Comparison of ENCODE assay signal across 1 cellular context in the genomic region with DNA sequence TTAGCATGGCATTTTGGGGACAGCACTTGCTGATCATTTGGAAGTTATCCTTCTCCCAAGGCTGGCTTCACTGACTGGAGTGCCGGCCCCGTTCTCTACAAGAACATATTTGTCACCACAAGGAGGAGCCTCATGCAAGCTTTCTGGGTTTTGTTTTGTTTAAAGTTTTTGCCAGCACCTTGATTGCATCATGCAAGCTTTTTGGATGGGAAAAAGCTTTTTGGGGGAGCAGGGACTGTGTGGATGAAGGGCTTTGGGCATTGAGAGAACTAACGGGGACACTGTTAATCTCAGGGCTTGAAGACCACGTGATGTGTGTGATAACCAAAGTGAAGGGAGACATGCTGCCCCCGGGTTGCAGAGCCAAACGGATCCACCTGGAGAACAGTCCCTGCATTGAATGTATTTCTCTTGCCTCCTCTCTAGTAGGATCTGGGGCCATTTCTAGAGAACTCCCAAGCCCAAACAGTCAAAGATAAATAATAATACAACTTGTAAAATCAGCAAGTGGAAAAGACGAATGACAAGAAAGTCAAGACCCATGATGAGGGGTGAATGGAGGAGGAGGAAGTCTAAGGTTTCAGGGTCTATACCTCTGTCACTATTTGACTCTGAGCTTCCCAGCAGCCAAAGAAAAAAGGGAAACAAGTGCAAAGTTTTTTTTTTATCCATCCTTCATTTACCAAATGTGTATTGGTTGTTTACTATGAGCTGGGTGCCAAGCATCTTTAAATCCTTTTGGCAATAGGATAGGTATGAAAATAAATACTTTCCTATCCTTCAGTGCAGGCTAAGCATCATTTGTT.
TF ChIP-seq lines count a peak whose summit lies in the region.

No MANE protein-coding gene starts in this region.

TF ChIP-seq in K562, 482 proteins besides CTCF, POLR2A, EP300 and RAD21 (continued from another document and continues in another):
- TF ChIP-seq CTBP1 (IDR thresholded peaks at IDR 0.05; ENCODE audit: borderline replicate concordance) = peak; percentile 73; the same call in 1 of the 2 replicates
- no peak for TF ChIP-seq CHD1 (IDR thresholded peaks at IDR 0.05; ENCODE audit: low read length)
- TF ChIP-seq NCOA2 (IDR thresholded peaks at IDR 0.05; ENCODE audit: partially characterized antibody in 2 of 2) = no peak
- TF ChIP-seq PHF21A (IDR thresholded peaks at IDR 0.05; ENCODE audit: borderline replicate concordance, low read depth) = no peak
- TF ChIP-seq CHD2 (IDR thresholded peaks at IDR 0.05; ENCODE audit: low read depth, low read length) = no peak
- no peak for TF ChIP-seq POLR2G (IDR thresholded peaks at IDR 0.05; ENCODE audit: low read depth, low read length)
- TF ChIP-seq RAD51 (IDR thresholded peaks at IDR 0.05; ENCODE audit: borderline replicate concordance, low read depth) = peak; percentile 81
- TF ChIP-seq, protein P1, sequence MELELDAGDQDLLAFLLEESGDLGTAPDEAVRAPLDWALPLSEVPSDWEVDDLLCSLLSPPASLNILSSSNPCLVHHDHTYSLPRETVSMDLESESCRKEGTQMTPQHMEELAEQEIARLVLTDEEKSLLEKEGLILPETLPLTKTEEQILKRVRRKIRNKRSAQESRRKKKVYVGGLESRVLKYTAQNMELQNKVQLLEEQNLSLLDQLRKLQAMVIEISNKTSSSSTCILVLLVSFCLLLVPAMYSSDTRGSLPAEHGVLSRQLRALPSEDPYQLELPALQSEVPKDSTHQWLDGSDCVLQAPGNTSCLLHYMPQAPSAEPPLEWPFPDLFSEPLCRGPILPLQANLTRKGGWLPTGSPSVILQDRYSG (tag; conservative IDR thresholded peaks at IDR 0.05; ENCODE audit: low read depth) = no peak
- TF ChIP-seq ZNF239 (CRISPR knock-in tag; IDR thresholded peaks at IDR 0.05) = no peak
- TF ChIP-seq, protein P2, sequence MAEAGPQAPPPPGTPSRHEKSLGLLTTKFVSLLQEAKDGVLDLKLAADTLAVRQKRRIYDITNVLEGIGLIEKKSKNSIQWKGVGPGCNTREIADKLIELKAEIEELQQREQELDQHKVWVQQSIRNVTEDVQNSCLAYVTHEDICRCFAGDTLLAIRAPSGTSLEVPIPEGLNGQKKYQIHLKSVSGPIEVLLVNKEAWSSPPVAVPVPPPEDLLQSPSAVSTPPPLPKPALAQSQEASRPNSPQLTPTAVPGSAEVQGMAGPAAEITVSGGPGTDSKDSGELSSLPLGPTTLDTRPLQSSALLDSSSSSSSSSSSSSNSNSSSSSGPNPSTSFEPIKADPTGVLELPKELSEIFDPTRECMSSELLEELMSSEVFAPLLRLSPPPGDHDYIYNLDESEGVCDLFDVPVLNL (CRISPR knock-in tag; IDR thresholded peaks at IDR 0.05; ENCODE audit: low read depth) = no peak
- TF ChIP-seq ZNF408 (CRISPR knock-in tag; IDR thresholded peaks at IDR 0.05; ENCODE audit: low read depth) = no peak
- no peak for TF ChIP-seq SMAD4 (CRISPR knock-in tag; conservative IDR thresholded peaks at IDR 0.05)
- no peak for TF ChIP-seq C11orf30 (IDR thresholded peaks at IDR 0.05; ENCODE audit: low read depth)
- no peak for TF ChIP-seq BRD4 (IDR thresholded peaks at IDR 0.05)
- TF ChIP-seq ELF2 (CRISPR knock-in tag; IDR thresholded peaks at IDR 0.05) = no peak
- TF ChIP-seq, protein P3, sequence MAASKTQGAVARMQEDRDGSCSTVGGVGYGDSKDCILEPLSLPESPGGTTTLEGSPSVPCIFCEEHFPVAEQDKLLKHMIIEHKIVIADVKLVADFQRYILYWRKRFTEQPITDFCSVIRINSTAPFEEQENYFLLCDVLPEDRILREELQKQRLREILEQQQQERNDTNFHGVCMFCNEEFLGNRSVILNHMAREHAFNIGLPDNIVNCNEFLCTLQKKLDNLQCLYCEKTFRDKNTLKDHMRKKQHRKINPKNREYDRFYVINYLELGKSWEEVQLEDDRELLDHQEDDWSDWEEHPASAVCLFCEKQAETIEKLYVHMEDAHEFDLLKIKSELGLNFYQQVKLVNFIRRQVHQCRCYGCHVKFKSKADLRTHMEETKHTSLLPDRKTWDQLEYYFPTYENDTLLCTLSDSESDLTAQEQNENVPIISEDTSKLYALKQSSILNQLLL (CRISPR knock-in tag; IDR thresholded peaks at IDR 0.05; ENCODE audit: borderline replicate concordance) = no peak
- TF ChIP-seq, protein P4, sequence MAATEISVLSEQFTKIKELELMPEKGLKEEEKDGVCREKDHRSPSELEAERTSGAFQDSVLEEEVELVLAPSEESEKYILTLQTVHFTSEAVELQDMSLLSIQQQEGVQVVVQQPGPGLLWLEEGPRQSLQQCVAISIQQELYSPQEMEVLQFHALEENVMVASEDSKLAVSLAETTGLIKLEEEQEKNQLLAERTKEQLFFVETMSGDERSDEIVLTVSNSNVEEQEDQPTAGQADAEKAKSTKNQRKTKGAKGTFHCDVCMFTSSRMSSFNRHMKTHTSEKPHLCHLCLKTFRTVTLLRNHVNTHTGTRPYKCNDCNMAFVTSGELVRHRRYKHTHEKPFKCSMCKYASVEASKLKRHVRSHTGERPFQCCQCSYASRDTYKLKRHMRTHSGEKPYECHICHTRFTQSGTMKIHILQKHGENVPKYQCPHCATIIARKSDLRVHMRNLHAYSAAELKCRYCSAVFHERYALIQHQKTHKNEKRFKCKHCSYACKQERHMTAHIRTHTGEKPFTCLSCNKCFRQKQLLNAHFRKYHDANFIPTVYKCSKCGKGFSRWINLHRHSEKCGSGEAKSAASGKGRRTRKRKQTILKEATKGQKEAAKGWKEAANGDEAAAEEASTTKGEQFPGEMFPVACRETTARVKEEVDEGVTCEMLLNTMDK (IDR thresholded peaks at IDR 0.05; ENCODE audit: borderline replicate concordance, insufficient read depth, low read depth, low read length, poor library complexity, severe bottlenecking) = peak; percentile 44
- TF ChIP-seq BDP1 (IDR thresholded peaks at IDR 0.05; ENCODE audit: insufficient read depth, insufficient read length) = no peak
- TF ChIP-seq SAP30 (IDR thresholded peaks at IDR 0.05; ENCODE audit: borderline replicate concordance, insufficient read depth, low read depth, low read length, poor library complexity, severe bottlenecking) = no peak
- TF ChIP-seq NR2F6 (CRISPR knock-in tag; IDR thresholded peaks at IDR 0.05) = no peak
- TF ChIP-seq MAZ (CRISPR knock-in tag; conservative IDR thresholded peaks at IDR 0.05 in 1 of 2, IDR thresholded peaks at IDR 0.05 in 1 of 2) = 0 out of 4 replicates have a peak, but pooled peaks of 1 of the 2 experiments have one; percentile 44
- TF ChIP-seq, protein P5, sequence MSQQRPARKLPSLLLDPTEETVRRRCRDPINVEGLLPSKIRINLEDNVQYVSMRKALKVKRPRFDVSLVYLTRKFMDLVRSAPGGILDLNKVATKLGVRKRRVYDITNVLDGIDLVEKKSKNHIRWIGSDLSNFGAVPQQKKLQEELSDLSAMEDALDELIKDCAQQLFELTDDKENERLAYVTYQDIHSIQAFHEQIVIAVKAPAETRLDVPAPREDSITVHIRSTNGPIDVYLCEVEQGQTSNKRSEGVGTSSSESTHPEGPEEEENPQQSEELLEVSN (IDR thresholded peaks at IDR 0.05; ENCODE audit: borderline replicate concordance in 1 of 2, extremely low read depth in 1 of 2, insufficient read depth in 1 of 2, insufficient read length in 1 of 2, low read depth in 1 of 2, low read length in 1 of 2, poor library complexity in 1 of 2, severe bottlenecking in 1 of 2) = no peak
- no peak for TF ChIP-seq MEF2D (tag; conservative IDR thresholded peaks at IDR 0.05; ENCODE audit: low read depth)
- no peak for TF ChIP-seq NR1H2 (CRISPR knock-in tag; IDR thresholded peaks at IDR 0.05)
- TF ChIP-seq GABPB1 (CRISPR knock-in tag; IDR thresholded peaks at IDR 0.05) = no peak
- no peak for TF ChIP-seq ZNF316 (IDR thresholded peaks at IDR 0.05)
- no peak for TF ChIP-seq ESRRA (IDR thresholded peaks at IDR 0.05; ENCODE audit: borderline replicate concordance, low read depth)
- no peak for TF ChIP-seq CREBBP (IDR thresholded peaks at IDR 0.05; ENCODE audit: low read depth, low read length)
- peak; percentile 84 for TF ChIP-seq TOE1 (IDR thresholded peaks at IDR 0.05; ENCODE audit: borderline replicate concordance)
- TF ChIP-seq TOE1 (CRISPR knock-in tag; IDR thresholded peaks at IDR 0.05; ENCODE audit: borderline replicate concordance, low read depth) = no peak
- no peak for TF ChIP-seq PHB2 (IDR thresholded peaks at IDR 0.05; ENCODE audit: low read depth)
- no peak for TF ChIP-seq ZBTB7A (IDR thresholded peaks at IDR 0.05; ENCODE audit: borderline replicate concordance, control insufficient read depth, low read depth, low read length)
- TF ChIP-seq, protein P6, sequence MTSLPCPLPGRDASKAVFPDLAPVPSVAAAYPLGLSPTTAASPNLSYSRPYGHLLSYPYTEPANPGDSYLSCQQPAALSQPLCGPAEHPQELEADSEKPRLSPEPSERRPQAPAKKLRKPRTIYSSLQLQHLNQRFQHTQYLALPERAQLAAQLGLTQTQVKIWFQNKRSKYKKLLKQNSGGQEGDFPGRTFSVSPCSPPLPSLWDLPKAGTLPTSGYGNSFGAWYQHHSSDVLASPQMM (CRISPR knock-in tag; IDR thresholded peaks at IDR 0.05) = no peak
- no peak for TF ChIP-seq FOXA1 (IDR thresholded peaks at IDR 0.05; ENCODE audit: borderline replicate concordance)
- peak; percentile 43; the same call in 1 of the 2 replicates for TF ChIP-seq MYC (IDR thresholded peaks at IDR 0.05; ENCODE audit: low read depth, low read length)
- TF ChIP-seq MYC (CRISPR knock-in tag; IDR thresholded peaks at IDR 0.05; ENCODE audit: borderline replicate concordance, low read depth) = no peak
- TF ChIP-seq, protein P7, sequence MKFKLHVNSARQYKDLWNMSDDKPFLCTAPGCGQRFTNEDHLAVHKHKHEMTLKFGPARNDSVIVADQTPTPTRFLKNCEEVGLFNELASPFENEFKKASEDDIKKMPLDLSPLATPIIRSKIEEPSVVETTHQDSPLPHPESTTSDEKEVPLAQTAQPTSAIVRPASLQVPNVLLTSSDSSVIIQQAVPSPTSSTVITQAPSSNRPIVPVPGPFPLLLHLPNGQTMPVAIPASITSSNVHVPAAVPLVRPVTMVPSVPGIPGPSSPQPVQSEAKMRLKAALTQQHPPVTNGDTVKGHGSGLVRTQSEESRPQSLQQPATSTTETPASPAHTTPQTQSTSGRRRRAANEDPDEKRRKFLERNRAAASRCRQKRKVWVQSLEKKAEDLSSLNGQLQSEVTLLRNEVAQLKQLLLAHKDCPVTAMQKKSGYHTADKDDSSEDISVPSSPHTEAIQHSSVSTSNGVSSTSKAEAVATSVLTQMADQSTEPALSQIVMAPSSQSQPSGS (CRISPR knock-in tag; IDR thresholded peaks at IDR 0.05) = no peak
- TF ChIP-seq, protein P8, sequence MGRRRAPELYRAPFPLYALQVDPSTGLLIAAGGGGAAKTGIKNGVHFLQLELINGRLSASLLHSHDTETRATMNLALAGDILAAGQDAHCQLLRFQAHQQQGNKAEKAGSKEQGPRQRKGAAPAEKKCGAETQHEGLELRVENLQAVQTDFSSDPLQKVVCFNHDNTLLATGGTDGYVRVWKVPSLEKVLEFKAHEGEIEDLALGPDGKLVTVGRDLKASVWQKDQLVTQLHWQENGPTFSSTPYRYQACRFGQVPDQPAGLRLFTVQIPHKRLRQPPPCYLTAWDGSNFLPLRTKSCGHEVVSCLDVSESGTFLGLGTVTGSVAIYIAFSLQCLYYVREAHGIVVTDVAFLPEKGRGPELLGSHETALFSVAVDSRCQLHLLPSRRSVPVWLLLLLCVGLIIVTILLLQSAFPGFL (CRISPR knock-in tag; IDR thresholded peaks at IDR 0.05) = no peak
- no peak for TF ChIP-seq MECOM (CRISPR knock-in tag; IDR thresholded peaks at IDR 0.05)
- TF ChIP-seq TAL1 (IDR thresholded peaks at IDR 0.05) = no peak
- no peak for TF ChIP-seq SRSF9 (IDR thresholded peaks at IDR 0.05; ENCODE audit: borderline replicate concordance, low read depth, low read length)
- TF ChIP-seq, protein P9, sequence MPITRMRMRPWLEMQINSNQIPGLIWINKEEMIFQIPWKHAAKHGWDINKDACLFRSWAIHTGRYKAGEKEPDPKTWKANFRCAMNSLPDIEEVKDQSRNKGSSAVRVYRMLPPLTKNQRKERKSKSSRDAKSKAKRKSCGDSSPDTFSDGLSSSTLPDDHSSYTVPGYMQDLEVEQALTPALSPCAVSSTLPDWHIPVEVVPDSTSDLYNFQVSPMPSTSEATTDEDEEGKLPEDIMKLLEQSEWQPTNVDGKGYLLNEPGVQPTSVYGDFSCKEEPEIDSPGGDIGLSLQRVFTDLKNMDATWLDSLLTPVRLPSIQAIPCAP (CRISPR knock-in tag; IDR thresholded peaks at IDR 0.05; ENCODE audit: borderline replicate concordance) = no peak
- peak; percentile 33; the same call in 1 of the 2 replicates for TF ChIP-seq ARID1B (IDR thresholded peaks at IDR 0.05)
- no peak for TF ChIP-seq ZNF253 (CRISPR knock-in tag; conservative IDR thresholded peaks at IDR 0.05)
- TF ChIP-seq FOSL1 (tag; conservative IDR thresholded peaks at IDR 0.05) = no peak
- TF ChIP-seq SMARCA4 (IDR thresholded peaks at IDR 0.05) = peak; percentile 67; the same call in 1 of the 2 replicates
- peak; percentile 10; the same call in 1 of the 2 replicates for TF ChIP-seq BCOR (IDR thresholded peaks at IDR 0.05)
- TF ChIP-seq ZNF24 (IDR thresholded peaks at IDR 0.05) = no peak
- TF ChIP-seq, protein P10, sequence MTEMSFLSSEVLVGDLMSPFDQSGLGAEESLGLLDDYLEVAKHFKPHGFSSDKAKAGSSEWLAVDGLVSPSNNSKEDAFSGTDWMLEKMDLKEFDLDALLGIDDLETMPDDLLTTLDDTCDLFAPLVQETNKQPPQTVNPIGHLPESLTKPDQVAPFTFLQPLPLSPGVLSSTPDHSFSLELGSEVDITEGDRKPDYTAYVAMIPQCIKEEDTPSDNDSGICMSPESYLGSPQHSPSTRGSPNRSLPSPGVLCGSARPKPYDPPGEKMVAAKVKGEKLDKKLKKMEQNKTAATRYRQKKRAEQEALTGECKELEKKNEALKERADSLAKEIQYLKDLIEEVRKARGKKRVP (CRISPR knock-in tag; IDR thresholded peaks at IDR 0.05) = peak; percentile 93
- TF ChIP-seq, protein P11, sequence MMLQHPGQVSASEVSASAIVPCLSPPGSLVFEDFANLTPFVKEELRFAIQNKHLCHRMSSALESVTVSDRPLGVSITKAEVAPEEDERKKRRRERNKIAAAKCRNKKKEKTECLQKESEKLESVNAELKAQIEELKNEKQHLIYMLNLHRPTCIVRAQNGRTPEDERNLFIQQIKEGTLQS (IDR thresholded peaks at IDR 0.05) = peak; percentile 97
- TF ChIP-seq, protein P11 (CRISPR knock-in tag; conservative IDR thresholded peaks at IDR 0.05) = no peak; the same call in 1 of the 2 replicates
- no peak for TF ChIP-seq ZBTB1 (CRISPR knock-in tag; IDR thresholded peaks at IDR 0.05; ENCODE audit: borderline replicate concordance, low read depth)
- no peak for TF ChIP-seq HDAC2 (IDR thresholded peaks at IDR 0.05)
- TF ChIP-seq HEY1 (CRISPR knock-in tag; IDR thresholded peaks at IDR 0.05; ENCODE audit: borderline replicate concordance) = no peak
- no peak for TF ChIP-seq ZSCAN29 (IDR thresholded peaks at IDR 0.05)
- no peak for TF ChIP-seq ATF1 (CRISPR knock-in tag; IDR thresholded peaks at IDR 0.05)
- no peak for TF ChIP-seq ATF1 (tag; IDR thresholded peaks at IDR 0.05)
- no peak for TF ChIP-seq PHF20 (IDR thresholded peaks at IDR 0.05; ENCODE audit: partially characterized antibody)
